ENCODE assay signal across 1 cellular context in the genomic region with DNA sequence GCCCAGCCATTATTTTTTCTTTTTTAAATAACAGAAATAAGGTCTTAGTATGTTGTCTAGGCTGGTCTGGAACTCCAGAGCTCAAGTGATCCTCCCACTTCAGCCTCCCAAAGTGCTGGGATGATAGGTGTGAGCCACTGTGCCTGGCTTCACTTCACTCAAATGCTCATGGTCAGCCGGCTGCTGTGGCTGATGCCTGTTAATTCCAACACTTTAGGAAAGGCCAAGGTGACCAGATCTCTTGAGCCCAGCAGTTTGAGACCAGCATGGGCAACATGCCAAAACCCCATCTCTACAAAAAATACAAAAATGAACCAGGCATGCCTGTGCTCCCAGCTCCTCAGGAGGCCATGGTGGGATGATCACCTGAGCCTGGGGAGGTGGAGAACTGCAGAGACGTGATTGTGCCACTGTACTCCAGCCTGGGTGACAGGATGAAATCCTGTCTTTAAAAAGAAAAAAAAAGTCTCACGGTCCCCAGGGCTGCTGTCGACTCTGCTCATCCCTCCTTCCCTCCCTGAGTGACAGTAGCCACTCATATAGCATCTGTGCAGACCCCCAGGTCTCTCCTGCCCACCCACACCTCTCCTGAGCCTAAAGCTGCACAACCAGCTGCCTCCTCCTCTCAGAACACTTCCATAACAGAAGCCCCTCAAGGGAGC.
TF ChIP-seq lines count a peak whose summit lies in the region.

No MANE protein-coding gene starts in this region.

TF ChIP-seq in HCT116, 20 proteins besides CTCF, POLR2A, EP300 and RAD21:
- TF ChIP-seq POLR2AphosphoS5 (IDR thresholded peaks at IDR 0.05; ENCODE audit: low read depth, low read length) = peak; percentile 38; the same call in 1 of the 2 replicates
- no peak for TF ChIP-seq EGR1 (IDR thresholded peaks at IDR 0.05; ENCODE audit: low read depth)
